ENCODE assay signal across 8 cellular contexts in genomic region chr11:67316882-67317364, GRCh38.
DNase-seq lines count a peak whose midpoint lies in the region; ATAC-seq lines count a peak whose summit lies in the region.

No MANE protein-coding gene starts in this region.

- DNase-seq in activated naive CD4-positive, alpha-beta T cell treated with anti-CD3 and anti-CD28 coated beads, Interleukin-2, amount 10 ng/mL, durations not matched to agents 7 days and 5 days = no peak
- DNase-seq in activated naive CD4-positive, alpha-beta T cell (lab: John Stamatoyannopoulos, UW) = no peak
- DNase-seq in HPDE6-E6E7 (ENCODE audit: extremely low spot score) (peak; percentile 66), adipocyte (ENCODE audit: low read depth) (no peak), pons (ENCODE audit: low spot score) (no peak)
- no peak for DNase-seq in stimulated activated effector memory CD8-positive, alpha-beta T cell treated with anti-CD3 and anti-CD28 coated beads, Interleukin-12 subunit alpha, Interleukin-12 subunit beta, amount 100 ng/mL, for 72 hours (ENCODE audit: low spot score in 2 of 2)

- H3K36me3 ChIP-seq in adipocyte (ENCODE audit: control insufficient read depth, insufficient read depth, low read length, severe bottlenecking) = no peaks in the 10 kb centered on the region

- H3K9ac ChIP-seq in adipocyte (ENCODE audit: low read length) = peak overlapping the region; percentile 89

- H3K9me3 ChIP-seq in adipocyte (ENCODE audit: control insufficient read depth, low read length) = no peaks in the 10 kb centered on the region

- peak overlapping the region; percentile 97 for H3K4me3 Mint-ChIP-seq in activated naive CD4-positive, alpha-beta T cell treated with anti-CD3 and anti-CD28 coated beads, Interleukin-2, amount 10 ng/mL, durations not matched to agents 7 days and 5 days
- H3K4me3 Mint-ChIP-seq in stimulated activated effector memory CD8-positive, alpha-beta T cell treated with anti-CD3 and anti-CD28 coated beads, Interleukin-12 subunit alpha, Interleukin-12 subunit beta, amount 100 ng/mL, for 72 hours = peak overlapping the region; percentile 96

- peak; percentile 36 for ATAC-seq in stimulated activated effector memory CD8-positive, alpha-beta T cell treated with anti-CD3 and anti-CD28 coated beads, Interleukin-12 subunit alpha, Interleukin-12 subunit beta, amount 100 ng/mL, for 72 hours
- no peak for ATAC-seq in HG02938 (IDR thresholded peaks at IDR 0.05; ENCODE audit: unreplicated experiment)

- H3K9me3 Mint-ChIP-seq in activated naive CD4-positive, alpha-beta T cell treated with anti-CD3 and anti-CD28 coated beads, Interleukin-2, amount 10 ng/mL, durations not matched to agents 7 days and 5 days = no peaks in the 10 kb centered on the region
- H3K9me3 Mint-ChIP-seq in stimulated activated effector memory CD8-positive, alpha-beta T cell treated with anti-CD3 and anti-CD28 coated beads, Interleukin-12 subunit alpha, Interleukin-12 subunit beta, amount 100 ng/mL, for 72 hours = no peaks in the 10 kb centered on the region

- H3K36me3 Mint-ChIP-seq in activated naive CD4-positive, alpha-beta T cell treated with anti-CD3 and anti-CD28 coated beads, Interleukin-2, amount 10 ng/mL, durations not matched to agents 7 days and 5 days = peaks cover 1% of the 10 kb centered on the region
- peaks cover 14% of the 10 kb centered on the region for H3K36me3 Mint-ChIP-seq in stimulated activated effector memory CD8-positive, alpha-beta T cell treated with anti-CD3 and anti-CD28 coated beads, Interleukin-12 subunit alpha, Interleukin-12 subunit beta, amount 100 ng/mL, for 72 hours

- no peaks in the 10 kb centered on the region for H3K27me3 ChIP-seq in adipocyte (replicated peaks; ENCODE audit: control insufficient read depth, insufficient read depth, low read length)

- H3K4me1 ChIP-seq in adipocyte (ENCODE audit: control insufficient read depth, insufficient read depth, low read length) = peaks cover 7% of the 10 kb centered on the region

- H3K4me3 ChIP-seq in adipocyte (ENCODE audit: low read length) = peak overlapping the region; percentile 98
- H3K4me3 ChIP-seq in iPS-11a (ENCODE audit: low read depth, low read length) = peak overlapping the region; percentile 75

- CTCF ChIA-PET in activated naive CD4-positive, alpha-beta T cell treated with anti-CD3 and anti-CD28 coated beads, Interleukin-2, amount 10 ng/mL, durations not matched to agents 7 days and 5 days (lab: Charles Lee) = interaction anchor here (0.6 to 10.7 kb wide), 21 partner anchors 14 to 243 kb away, joined by 3 to 117 read pairs (median 5); partner anchors contain the start of genes ANKRD13D, GRK2, KDM2A and POLD4

- H3K4me1 Mint-ChIP-seq in activated naive CD4-positive, alpha-beta T cell treated with anti-CD3 and anti-CD28 coated beads, Interleukin-2, amount 10 ng/mL, durations not matched to agents 7 days and 5 days = peaks cover 52% of the 10 kb centered on the region
- peaks cover 38% of the 10 kb centered on the region for H3K4me1 Mint-ChIP-seq in stimulated activated effector memory CD8-positive, alpha-beta T cell treated with anti-CD3 and anti-CD28 coated beads, Interleukin-12 subunit alpha, Interleukin-12 subunit beta, amount 100 ng/mL, for 72 hours

- peak overlapping the region; percentile 98 for H3K27ac Mint-ChIP-seq in activated naive CD4-positive, alpha-beta T cell treated with anti-CD3 and anti-CD28 coated beads, Interleukin-2, amount 10 ng/mL, durations not matched to agents 7 days and 5 days
- H3K27ac Mint-ChIP-seq in stimulated activated effector memory CD8-positive, alpha-beta T cell treated with anti-CD3 and anti-CD28 coated beads, Interleukin-12 subunit alpha, Interleukin-12 subunit beta, amount 100 ng/mL, for 72 hours = peak overlapping the region; percentile 97

- peaks cover 21% of the 10 kb centered on the region for H3K27me3 Mint-ChIP-seq in activated naive CD4-positive, alpha-beta T cell treated with anti-CD3 and anti-CD28 coated beads, Interleukin-2, amount 10 ng/mL, durations not matched to agents 7 days and 5 days
